In the genomic region with DNA sequence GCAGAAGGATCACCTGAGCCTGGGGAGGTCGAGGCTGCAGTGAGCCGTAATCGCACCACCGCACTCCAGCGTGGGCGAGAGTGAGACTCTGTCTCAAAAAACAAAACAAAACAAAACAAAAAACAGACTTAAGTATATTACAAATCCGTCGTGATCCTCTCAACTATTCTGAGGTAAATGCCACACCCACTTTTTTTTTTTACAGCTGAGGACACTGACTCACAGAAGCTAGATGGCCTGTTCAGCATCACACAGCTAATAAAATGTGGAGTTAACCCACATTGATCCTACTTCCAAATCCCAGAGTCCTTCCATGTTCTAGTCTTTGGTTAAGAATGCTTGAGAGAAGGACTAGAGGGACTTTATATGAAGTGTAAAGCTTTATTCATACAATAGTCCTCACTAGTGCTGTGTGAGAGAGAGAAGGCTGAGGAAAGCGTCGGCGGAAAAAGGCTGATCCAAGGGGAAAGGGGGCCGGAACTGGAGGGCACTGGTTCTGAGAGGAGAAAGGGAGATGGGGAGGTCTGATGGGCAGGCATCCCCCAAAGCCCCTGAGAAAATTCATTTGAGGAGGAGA, we compare ENCODE assay signal across 7 cellular contexts.
DNase-seq lines count a peak whose midpoint lies in the region; ATAC-seq and TF ChIP-seq lines count a peak whose summit lies in the region.

No MANE protein-coding gene starts in this region.

- H3K9me3 ChIP-seq in KOPT-K1 (ENCODE audit: insufficient read depth, low read length, poor library complexity, severe bottlenecking) (no peaks in the 10 kb centered on the region), muscle layer of duodenum (ENCODE audit: control insufficient read depth in 1 of 2, low read length in 2 of 2) (no peaks in the 10 kb centered on the region)

- DNase-seq in GM06990 (ENCODE audit: extremely low read depth, insufficient read length) (no peak), cardiac fibroblast (ENCODE audit: low read depth in 2 of 2) (peak; percentile 15 to 46), epidermal melanocyte (ENCODE audit: insufficient read length, low spot score) (no peak), AG20443 (ENCODE audit: low spot score) (no peak)

- H3K27me3 ChIP-seq in GM06990 (replicated peaks; ENCODE audit: control insufficient read depth, insufficient read depth, low read length) (no peaks in the 10 kb centered on the region), muscle layer of duodenum (ENCODE audit: low read depth, low read length) (no peaks in the 10 kb centered on the region)

- peak overlapping the region; percentile 98 for H3K4me3 ChIP-seq in GM06990 (replicated peaks; ENCODE audit: low read depth, low read length)
- H3K4me3 ChIP-seq in cardiac fibroblast (replicated peaks in 1 of 2; ENCODE audit: low read depth in 2 of 2, low read length in 2 of 2) = peak overlapping the region; percentile 78 to 90
- H3K4me3 ChIP-seq in muscle layer of duodenum (ENCODE audit: low read depth in 1 of 2, low read length in 2 of 2) = peak overlapping the region; percentile 95 to 98

- TF ChIP-seq CTCF in GM06990 (IDR thresholded peaks at IDR 0.05; ENCODE audit: insufficient read depth, low read length, poor library complexity, severe bottlenecking) (no peak), cardiac fibroblast (IDR thresholded peaks at IDR 0.05; ENCODE audit: low read depth, low read length) (no peak)

- H3K36me3 ChIP-seq in GM06990 (ENCODE audit: control insufficient read depth, insufficient read depth, low read length) = peaks cover 10% of the 10 kb centered on the region
- peaks cover 26% of the 10 kb centered on the region for H3K36me3 ChIP-seq in KOPT-K1 (ENCODE audit: insufficient read depth, low read length)
- H3K36me3 ChIP-seq in muscle layer of duodenum (ENCODE audit: control insufficient read depth in 1 of 2, insufficient read depth in 2 of 2, low read length in 2 of 2) = peaks cover 15 to 31% of the 10 kb centered on the region in 2 donors

- H3K27ac ChIP-seq in KOPT-K1 (ENCODE audit: low read depth, low read length, poor library complexity, severe bottlenecking) (peak overlapping the region; percentile 67), muscle layer of duodenum (ENCODE audit: low read length) (peak overlapping the region; percentile 76)

- H3K4me1 ChIP-seq in muscle layer of duodenum (ENCODE audit: control insufficient read depth in 1 of 2, insufficient read depth in 2 of 2, low read length in 2 of 2) = peaks cover 5 to 22% of the 10 kb centered on the region in 2 donors

- no peak for ATAC-seq in GM18867 (IDR thresholded peaks at IDR 0.05; ENCODE audit: unreplicated experiment)

Comparison
In these comparisons a context has a peak if more than half of its experiments do, and no peak if none do; other contexts are left out.
1. DNase-seq: peak in cardiac fibroblast (2 of 2); none in GM06990 (single experiment), epidermal melanocyte (single experiment) and AG20443 (single experiment).
2. Peak in every context shown above with its lines, with median percentiles within 50 percentile points of each other: H3K4me3 ChIP-seq.